Comparison of ENCODE assay signal across 16 cellular contexts in the genomic region with DNA sequence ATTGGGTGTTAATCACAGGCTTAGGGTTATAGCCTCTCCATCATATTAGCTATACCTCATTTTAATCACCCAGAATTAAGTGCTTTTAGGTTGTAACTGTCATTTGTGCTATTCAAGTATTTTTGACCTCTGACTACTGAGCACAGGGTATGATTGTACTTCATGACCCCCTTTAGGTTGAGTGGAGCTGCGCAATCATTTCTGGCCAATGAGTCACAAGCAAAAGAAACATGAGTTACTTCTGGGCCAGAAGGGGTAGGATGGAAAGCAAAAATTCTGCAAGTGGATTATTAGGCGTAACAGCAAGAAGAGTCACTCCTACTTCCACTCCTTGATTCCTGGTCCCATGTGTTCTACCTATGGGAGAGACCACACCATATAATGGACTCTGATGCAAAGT. TPM values are rescaled to one million over a fixed set of nuclear protein-coding genes. Genes with fewer than 3 reads are reported as not detected.
A peak's percentile ranks its signal among the peaks of the same experiment; 100 is the strongest.
DNase-seq lines count a peak whose midpoint lies in the region; ATAC-seq and TF ChIP-seq lines count a peak whose summit lies in the region.
"Had no signal": no experiment of that assay in that cellular context is flagged by ENCODE, and none has a peak within 500 bp of the region (broad histone marks: within the 10 kb centered on the region; RNA-seq: fewer than 3 reads in every experiment).

No MANE protein-coding gene starts in this region.

- H3K4me1 ChIP-seq in IMR-90 (ENCODE audit: control insufficient read depth, insufficient read depth, low read length) (no peaks in the 10 kb centered on the region), fibroblast of lung (ENCODE audit: control insufficient read depth, extremely low read depth, insufficient read depth, low read length) (no peaks in the 10 kb centered on the region)

- H4K20me1 ChIP-seq in IMR-90 (ENCODE audit: insufficient read depth, low read length): no peaks in the 10 kb centered on the region
- H4K20me1 ChIP-seq in fibroblast of lung (ENCODE audit: control insufficient read depth, extremely low read depth, insufficient read depth, low read length): no peaks in the 10 kb centered on the region

- H3K9ac ChIP-seq in IMR-90 (ENCODE audit: low read depth, low read length) (no peak overlapping the region), fibroblast of lung (ENCODE audit: insufficient read depth, low read length) (no peak overlapping the region)

- no peaks in the 10 kb centered on the region for H3K36me3 ChIP-seq in IMR-90 (ENCODE audit: control insufficient read depth, insufficient read depth, low read length)
- H3K36me3 ChIP-seq in fibroblast of lung (ENCODE audit: control insufficient read depth, insufficient read depth, low read length): no peaks in the 10 kb centered on the region

- H3K9me3 ChIP-seq in IMR-90 (ENCODE audit: control insufficient read depth, insufficient read depth, low read length) (peaks cover 3% of the 10 kb centered on the region; the same call in 1 of the 2 replicates), fibroblast of lung (ENCODE audit: control insufficient read depth, insufficient read depth, low read depth, low read length) (no peaks in the 10 kb centered on the region)

- H3K14ac ChIP-seq in IMR-90 (replicated peaks; ENCODE audit: low read depth, low read length): no peak overlapping the region

- H2AFZ ChIP-seq in IMR-90 (replicated peaks; ENCODE audit: low read length, poor library complexity): no peak overlapping the region
- no peak overlapping the region for H2AFZ ChIP-seq in fibroblast of lung (ENCODE audit: low read length)

- H2BK20ac ChIP-seq in IMR-90 (ENCODE audit: low read depth, low read length): no peak overlapping the region

- dilution Hi-C loops in IMR-90 (cut with HindIII; ENCODE audit: low sequenced_read_pairs, unreplicated experiment): no loop called here

- no peak overlapping the region for H3K56ac ChIP-seq in IMR-90 (ENCODE audit: extremely low read depth, insufficient read depth, low read length)

- H4K8ac ChIP-seq in IMR-90 (ENCODE audit: low read depth in 2 of 2, low read length in 2 of 2): no peak overlapping the region

- ATAC-seq in IMR-90 (ENCODE audit: low read depth) (peak; percentile 32; the same call in 1 of the 2 replicates), GM21515 (IDR thresholded peaks at IDR 0.05; ENCODE audit: unreplicated experiment) (no peak)

- no peak overlapping the region for H4K5ac ChIP-seq in IMR-90 (ENCODE audit: low read depth, low read length)

- DNase-seq in IMR-90 (peak; percentile 48), RWPE1 (ENCODE audit: low spot score) (peak; percentile 8), fibroblast of lung (ENCODE audit: low read depth in 2 of 2) (peak; percentile 19 to 27), nucleus accumbens (lab: John Stamatoyannopoulos, UW) (no peak), islet precursor cell (no peak), amygdala (lab: John Stamatoyannopoulos, UW) (no peak)
- DNase-seq: CD4-positive, CD25-positive, alpha-beta regulatory T cell; Kasumi-1; MM.1S; NCI-H1092; NCI-H1436 treated with DMSO at 0.1 percent for 48 hours; NCI-H2029; NCI-H526; OCI-M1; SHP77 had no signal

- no TSS peak for BruUV-seq in IMR-90 (replicated peaks; lab: Mats Ljungman, UMichigan)

- H3K4me2 ChIP-seq in IMR-90 (ENCODE audit: low read depth, low read length) (no peak overlapping the region), fibroblast of lung (ENCODE audit: extremely low read depth, insufficient read depth, low read length) (no peak overlapping the region)

- no peak overlapping the region for H2BK15ac ChIP-seq in IMR-90 (ENCODE audit: low read depth, low read length)

- intact Hi-C loops in IMR-90 (cut with micrococcal nuclease): no loop called here

- no peaks in the 10 kb centered on the region for H3K79me1 ChIP-seq in IMR-90 (ENCODE audit: low read depth in 1 of 2, low read length in 2 of 2)

- H4K91ac ChIP-seq in IMR-90 (ENCODE audit: insufficient read depth, low read depth, low read length): no peak overlapping the region

- no peaks in the 10 kb centered on the region for H3K9me1 ChIP-seq in IMR-90 (ENCODE audit: insufficient read depth, low read length)

- TF ChIP-seq CTCF in IMR-90 (conservative IDR thresholded peaks at IDR 0.05; ENCODE audit: low read depth, low read length) (no peak), RWPE1 (conservative IDR thresholded peaks at IDR 0.05; ENCODE audit: low read depth) (no peak), fibroblast of lung (conservative IDR thresholded peaks at IDR 0.05 in 1 of 2, IDR thresholded peaks at IDR 0.05 in 1 of 2; ENCODE audit: low read depth in 1 of 2, low read length in 2 of 2) (no peak)

- H3K79me2 ChIP-seq in fibroblast of lung (ENCODE audit: control insufficient read depth, insufficient read depth, low read length): no peaks in the 10 kb centered on the region

- POLR2A ChIA-PET in IMR-90 (lab: Charles Lee; ENCODE audit: unreplicated experiment): no interaction called here
- POLR2A ChIA-PET in RWPE1 (lab: Yijun Ruan, JAX; ENCODE audit: low non-redundant PET): no interaction called here

- H3K27ac ChIP-seq in IMR-90 (ENCODE audit: insufficient read depth, low read length): no peak overlapping the region
- no peak overlapping the region for H3K27ac ChIP-seq in RWPE1
- no peak overlapping the region for H3K27ac ChIP-seq in fibroblast of lung (ENCODE audit: insufficient read depth, low read length)

- H3K4me3 ChIP-seq in IMR-90 (ENCODE audit: insufficient read depth, low read depth, low read length): no peak overlapping the region
- H3K4me3 ChIP-seq in fibroblast of lung (replicated peaks in 1 of 4; ENCODE audit: control extremely low read depth in 1 of 4, insufficient read depth in 1 of 4, low read depth in 3 of 4, low read length in 4 of 4): no peak overlapping the region

- no peak overlapping the region for H2BK120ac ChIP-seq in IMR-90 (ENCODE audit: low read depth, low read length)

- no peak for TF ChIP-seq RAD21 in IMR-90 (IDR thresholded peaks at IDR 0.05; ENCODE audit: low read length)

- H3K23ac ChIP-seq in IMR-90 (ENCODE audit: low read depth, low read length): no peak overlapping the region

- H3K27me3 ChIP-seq in IMR-90 (ENCODE audit: control insufficient read depth, insufficient read depth, low read length) (no peaks in the 10 kb centered on the region), fibroblast of lung (ENCODE audit: control insufficient read depth, insufficient read depth, low read length) (no peaks in the 10 kb centered on the region)

- no peak overlapping the region for H3K4ac ChIP-seq in IMR-90 (ENCODE audit: low read depth, low read length)

- WGBS in IMR-90 (ENCODE audit: extremely low coverage in 2 of 2, insufficient read length in 1 of 2), 2 experiments: no CpG with 5 or more reads among the region's 2 CpGs

- in situ Hi-C loops in IMR-90 (cut with MboI; ENCODE audit: low sequenced_read_pairs): no loop called here

- CTCF ChIA-PET in IMR-90 (lab: Yijun Ruan, JAX): no interaction called here
- CTCF ChIA-PET in RWPE1 (lab: Yijun Ruan, JAX): no interaction called here

- H2AK9ac ChIP-seq in IMR-90 (replicated peaks; ENCODE audit: low read depth, low read length, poor library complexity): no peak overlapping the region

- no peak overlapping the region for H3K18ac ChIP-seq in IMR-90 (ENCODE audit: low read depth, low read length)

- H2AK5ac ChIP-seq in IMR-90 (ENCODE audit: low read depth, low read length): no peak overlapping the region

- TF ChIP-seq POLR2A in IMR-90 (IDR thresholded peaks at IDR 0.05; ENCODE audit: low read depth, low read length): no peak

- H2BK5ac ChIP-seq in IMR-90 (ENCODE audit: low read depth, low read length, poor library complexity, severe bottlenecking): no peak overlapping the region

TF ChIP-seq in IMR-90, 13 proteins besides CTCF, POLR2A, EP300 and RAD21:
- TF ChIP-seq NFE2L2 (IDR thresholded peaks at IDR 0.05; ENCODE audit: low read depth, low read length): no peak
- TF ChIP-seq, protein P1, sequence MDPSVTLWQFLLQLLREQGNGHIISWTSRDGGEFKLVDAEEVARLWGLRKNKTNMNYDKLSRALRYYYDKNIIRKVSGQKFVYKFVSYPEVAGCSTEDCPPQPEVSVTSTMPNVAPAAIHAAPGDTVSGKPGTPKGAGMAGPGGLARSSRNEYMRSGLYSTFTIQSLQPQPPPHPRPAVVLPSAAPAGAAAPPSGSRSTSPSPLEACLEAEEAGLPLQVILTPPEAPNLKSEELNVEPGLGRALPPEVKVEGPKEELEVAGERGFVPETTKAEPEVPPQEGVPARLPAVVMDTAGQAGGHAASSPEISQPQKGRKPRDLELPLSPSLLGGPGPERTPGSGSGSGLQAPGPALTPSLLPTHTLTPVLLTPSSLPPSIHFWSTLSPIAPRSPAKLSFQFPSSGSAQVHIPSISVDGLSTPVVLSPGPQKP (IDR thresholded peaks at IDR 0.05; ENCODE audit: borderline replicate concordance, low read depth, low read length): no peak
- no peak for TF ChIP-seq MAZ (IDR thresholded peaks at IDR 0.05; ENCODE audit: borderline replicate concordance, low read depth, low read length)
- no peak for TF ChIP-seq FOS (IDR thresholded peaks at IDR 0.05; ENCODE audit: low read depth, low read length)
- TF ChIP-seq CEBPB (IDR thresholded peaks at IDR 0.05; ENCODE audit: low read depth, low read length): peak; percentile 56
- no peak for TF ChIP-seq MXI1 (IDR thresholded peaks at IDR 0.05; ENCODE audit: borderline replicate concordance, low read depth, low read length)

RNA-seq across cellular contexts. Expression of a gene that starts 8.3 kb away (rescaled TPM):
- 24.4 and 46.1 TPM in 2 replicates for total RNA-seq in IMR-90 (2012; rRNA removed)
- 17.3 and 22.5 TPM in 2 replicates for polyA plus RNA-seq in IMR-90 (2012; rRNA removed)
- polyA plus RNA-seq in IMR-90 (2012; cell fraction: cytosol; rRNA removed): 5.1 and 5.6 TPM in 2 replicates
- polyA plus RNA-seq in IMR-90 (2012; cell fraction: nucleus; rRNA removed; ENCODE audit: low replicate concordance): 1.2 and 5.5 TPM in 2 replicates
- total RNA-seq in fibroblast of lung: 39.0 and 48.6 TPM in 2 replicates
- 42.8 and 60.9 TPM in 2 replicates for polyA plus RNA-seq in fibroblast of lung
- polyA plus RNA-seq in fibroblast of lung (2012): 33.0 and 43.6 TPM in 2 replicates
- polyA minus RNA-seq in fibroblast of lung (ENCODE audit: low replicate concordance): 0.70 and 3.5 TPM in 2 replicates
- total RNA-seq: CD4-positive, CD25-positive, alpha-beta regulatory T cell had no signal
- polyA plus RNA-seq: CD4-positive, CD25-positive, alpha-beta regulatory T cell had no signal

Comparison
In these comparisons a context has a peak if more than half of its experiments do, and no peak if none do; other contexts are left out.
1. DNase-seq: peak in IMR-90 (single experiment), RWPE1 (single experiment) and fibroblast of lung (2 of 2); none in nucleus accumbens (0 of 56), islet precursor cell (single experiment) and amygdala (0 of 56).